ENCODE assay signal across 8 cellular contexts in the genomic region with DNA sequence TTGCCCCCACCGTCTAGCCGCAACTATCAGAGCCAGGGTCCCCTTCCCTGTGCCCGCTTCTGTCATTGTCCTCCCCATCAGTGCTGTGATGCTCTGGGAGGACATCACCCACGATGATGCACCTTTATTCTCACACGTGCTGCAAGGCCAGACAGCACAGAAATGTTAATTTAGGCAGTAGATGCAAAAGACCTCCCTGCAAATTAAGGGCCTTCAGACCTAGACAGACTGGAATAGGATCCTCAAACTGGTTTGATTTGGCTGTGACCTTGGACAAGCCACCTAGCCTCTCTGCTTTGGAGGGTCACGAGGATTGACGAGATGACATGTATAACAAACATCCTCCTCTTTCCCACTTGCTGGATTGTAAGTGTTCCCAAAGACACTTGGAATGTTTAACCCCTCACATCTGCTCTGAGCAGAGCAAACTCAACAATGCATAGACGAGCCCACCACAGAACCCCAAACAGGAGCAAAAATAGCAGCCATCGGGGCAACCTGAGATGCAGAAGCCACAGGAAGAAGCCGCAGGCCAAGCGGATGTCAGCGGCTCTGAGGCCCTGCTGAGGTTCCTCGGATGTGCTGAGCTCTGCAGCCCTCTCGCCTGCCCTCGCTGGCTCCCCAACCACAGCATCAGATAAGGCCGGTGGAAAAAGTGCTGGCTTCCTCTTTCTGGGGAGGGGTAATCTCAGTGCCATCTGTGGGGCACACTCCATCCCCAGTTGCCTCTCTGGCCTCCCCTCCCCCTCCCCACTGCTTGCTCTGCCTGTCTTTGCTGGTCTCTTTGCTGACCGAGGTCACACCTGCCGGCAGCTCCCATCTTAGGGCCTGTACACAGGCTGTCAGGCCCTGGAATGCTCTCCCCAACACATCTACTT.
DNase-seq lines count a peak whose midpoint lies in the region; ATAC-seq and TF ChIP-seq lines count a peak whose summit lies in the region.

No MANE protein-coding gene starts in this region.

- H3K4me3 Mint-ChIP-seq in activated naive CD8-positive, alpha-beta T cell: peak overlapping the region; percentile 69

- peak; percentile 51 for DNase-seq in T follicular helper cell (ENCODE audit: low read depth)
- DNase-seq in stimulated activated CD4-positive, alpha-beta T cell treated with anti-CD3 and anti-CD28 coated beads, Interleukin-1b, Interleukin-23, amount 100 ng/mL, for 48 hours: peak; percentile 66
- no peak for DNase-seq in NCI-H2029 (lab: John Stamatoyannopoulos, UW)
- no peak for DNase-seq in COLO829 (ENCODE audit: low spot score)
- DNase-seq in NCI-H345 (lab: John Stamatoyannopoulos, UW): no peak

- H3K36me3 Mint-ChIP-seq in activated naive CD8-positive, alpha-beta T cell: no peaks in the 10 kb centered on the region

- H3K9me3 Mint-ChIP-seq in activated naive CD8-positive, alpha-beta T cell (ENCODE audit: low read depth): no peaks in the 10 kb centered on the region

- peak; percentile 10 for TF ChIP-seq POLR2A in GM15510 (IDR thresholded peaks at IDR 0.05; ENCODE audit: borderline replicate concordance, extremely low read depth, insufficient read length)

- H3K27me3 Mint-ChIP-seq in activated naive CD8-positive, alpha-beta T cell: peaks cover 9% of the 10 kb centered on the region

- ATAC-seq in HG02981 (IDR thresholded peaks at IDR 0.05; ENCODE audit: unreplicated experiment): peak; percentile 82

- H3K4me1 Mint-ChIP-seq in activated naive CD8-positive, alpha-beta T cell (ENCODE audit: low read depth): peaks cover 84% of the 10 kb centered on the region

- peak overlapping the region; percentile 61 for H3K27ac Mint-ChIP-seq in activated naive CD8-positive, alpha-beta T cell

Comparison
In these comparisons a context has a peak if more than half of its experiments do, and no peak if none do; other contexts are left out.
1. DNase-seq: peak in T follicular helper cell (single experiment) and stimulated activated CD4-positive, alpha-beta T cell treated with anti-CD3 and anti-CD28 coated beads, Interleukin-1b, Interleukin-23, amount 100 ng/mL, for 48 hours (single experiment); none in NCI-H2029 (single experiment), COLO829 (single experiment) and NCI-H345 (single experiment).